ENCODE assay signal across 29 cellular contexts in the genomic region with DNA sequence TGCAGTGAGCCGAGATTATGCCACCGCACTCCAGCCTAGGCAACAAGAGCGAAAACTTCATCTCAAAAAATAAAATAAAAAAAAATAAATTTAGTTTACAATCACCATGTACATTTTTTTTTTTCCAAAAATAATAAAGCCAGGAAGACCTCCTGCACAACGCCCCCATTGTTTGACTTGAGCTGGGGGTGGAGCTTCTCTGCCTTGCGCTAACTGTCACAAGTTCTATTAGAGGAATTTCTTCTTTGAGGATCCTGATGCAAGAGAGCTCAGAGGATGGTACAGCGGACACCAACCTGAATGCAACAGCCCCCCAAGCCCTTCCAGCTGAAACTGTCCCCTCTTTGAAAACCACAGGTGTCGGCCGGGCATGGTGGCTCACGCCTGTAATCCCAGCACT.
"Had no signal": no experiment of that assay in that cellular context is flagged by ENCODE, and none has a peak within 500 bp of the region (broad histone marks: within the 10 kb centered on the region; RNA-seq: fewer than 3 reads in every experiment).

No MANE protein-coding gene starts in this region.

- H3K4me1 ChIP-seq: adrenal gland, body of pancreas, esophagus muscularis mucosa, foreskin keratinocyte, gastroesophageal sphincter had no signal

- DNase-seq: activated CD4-positive, alpha-beta memory T cell treated with anti-CD3 and anti-CD28 coated beads for 36 hours; activated CD4-positive, alpha-beta T cell treated with anti-CD3 and anti-CD28 coated beads for 36 hours; activated CD4-positive, alpha-beta T cell treated with anti-CD3 and anti-CD28 coated beads, Interleukin-2, amount 10 ng/mL, durations not matched to agents 24 days and 14 days; activated CD4-positive, CD25-positive, alpha-beta regulatory T cell; activated CD4-positive, CD25-positive, alpha-beta regulatory T cell treated with anti-CD3 and anti-CD28 coated beads, Interleukin-2, amount 50 U/mL, for 72 hours; activated CD8-positive, alpha-beta memory T cell treated with anti-CD3 and anti-CD28 coated beads, Interleukin-2, amount 10 ng/mL, durations not matched to agents 7 days and 5 days; activated CD8-positive, alpha-beta memory T cell treated with anti-CD3 and anti-CD28 coated beads, Interleukin-2, amount 50 U/mL, for 4 hours; activated CD8-positive, alpha-beta T cell treated with anti-CD3 and anti-CD28 coated beads, Interleukin-2, amount 10 ng/mL, durations not matched to agents 7 days and 5 days; activated effector memory CD4-positive, alpha-beta T cell treated with anti-CD3 and anti-CD28 coated beads, Interleukin-2, amount 50 U/mL, for 16 hours; activated naive CD4-positive, alpha-beta T cell treated with anti-CD3 and anti-CD28 coated beads for 36 hours; activated naive CD8-positive, alpha-beta T cell treated with anti-CD3 and anti-CD28 coated beads for 36 hours; activated naive CD8-positive, alpha-beta T cell treated with anti-CD3 and anti-CD28 coated beads, Interleukin-2, amount 50 U/mL, for 24 hours; activated T-cell treated with anti-CD3 and anti-CD28 coated beads, Interleukin-2, amount 50 U/mL, for 1 hour; activated T-cell treated with anti-CD3 and anti-CD28 coated beads, Interleukin-2, amount 50 U/mL, for 48 hours; adrenal gland; amygdala; body of pancreas; central memory CD4-positive, alpha-beta T cell; cerebellar nuclear complex; dorsolateral prefrontal cortex; effector memory CD8-positive, alpha-beta T cell; erythroblast; T-helper 1 cell; T-helper 17 cell; T1000 had no signal

- ATAC-seq: activated CD4-positive, alpha-beta T cell treated with anti-CD3 and anti-CD28 coated beads for 36 hours; activated CD8-positive, alpha-beta memory T cell treated with anti-CD3 and anti-CD28 coated beads, Interleukin-2, amount 10 ng/mL, durations not matched to agents 7 days and 5 days; activated CD8-positive, alpha-beta T cell treated with anti-CD3 and anti-CD28 coated beads, Interleukin-2, amount 10 ng/mL, durations not matched to agents 7 days and 5 days; activated naive CD8-positive, alpha-beta T cell treated with anti-CD3 and anti-CD28 coated beads, Interleukin-2, amount 50 U/mL, for 24 hours; body of pancreas; effector memory CD8-positive, alpha-beta T cell; gastroesophageal sphincter; T-helper 17 cell had no signal

- H3K36me3 ChIP-seq: adrenal gland, esophagus muscularis mucosa, gastroesophageal sphincter had no signal

- H3K27ac ChIP-seq: adrenal gland, body of pancreas, coronary artery, dorsolateral prefrontal cortex, esophagus muscularis mucosa, foreskin keratinocyte, gastroesophageal sphincter had no signal

- H3K4me3 ChIP-seq: adrenal gland, body of pancreas, coronary artery, dorsolateral prefrontal cortex, esophagus muscularis mucosa, gastroesophageal sphincter had no signal

- H3K27me3 ChIP-seq: adrenal gland, body of pancreas had no signal

- H3K9me3 ChIP-seq: adrenal gland, body of pancreas, esophagus muscularis mucosa, gastroesophageal sphincter had no signal
